ENCODE assay signal across 1 cellular context in genomic region chr15:28977377-28978010, GRCh38.
TF ChIP-seq lines count a peak whose summit lies in the region.

No MANE protein-coding gene starts in this region.

TF ChIP-seq in HepG2, 621 proteins besides CTCF, POLR2A, EP300 and RAD21 (continued from another document):
- peak; percentile 15 to 77 for TF ChIP-seq REST (IDR thresholded peaks at IDR 0.05; ENCODE audit: borderline replicate concordance in 1 of 2, low read depth in 1 of 2, low read length in 2 of 2)
